ENCODE assay signal across 34 cellular contexts in the genomic region with DNA sequence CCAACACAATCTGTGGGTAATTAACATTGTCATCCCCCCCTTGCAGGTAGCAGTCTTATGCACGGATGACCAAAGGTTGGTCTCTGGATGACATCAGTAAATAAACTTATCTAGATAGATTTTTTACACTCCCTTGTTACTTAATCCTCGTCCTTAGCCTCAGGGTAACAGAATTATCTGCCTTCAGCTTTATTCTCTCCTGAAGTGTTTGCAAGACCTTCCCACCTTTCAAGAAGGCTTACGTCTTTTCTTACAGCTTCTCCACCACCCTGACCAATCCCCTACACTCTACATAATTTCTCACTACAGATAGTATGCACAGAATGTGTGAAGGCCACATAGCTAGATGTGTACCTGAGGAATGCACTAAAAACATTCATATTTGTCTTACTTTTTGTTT.
"Had no signal": no experiment of that assay in that cellular context is flagged by ENCODE, and none has a peak within 500 bp of the region (broad histone marks: within the 10 kb centered on the region; RNA-seq: fewer than 3 reads in every experiment).

No MANE protein-coding gene starts in this region.

- H3K27me3 ChIP-seq: colonic mucosa, esophagus muscularis mucosa, foreskin keratinocyte, gastroesophageal sphincter, heart left ventricle, neutrophil, pancreas, testis, tibial artery, vagina had no signal

- H3K27ac ChIP-seq: colonic mucosa, esophagus muscularis mucosa, foreskin keratinocyte, gastroesophageal sphincter, heart left ventricle, neutrophil, pancreas, testis, tibial artery, vagina had no signal

- H3K27ac Mint-ChIP-seq: dendritic cell treated with granulocyte-macrophage colony-stimulating factor and Interleukin-4, amounts not matched to agents 40 ng/mL and 50 ng/mL, for 4 days; immature natural killer cell; memory B cell; mesothelial cell of epicardium; naive B cell; natural killer cell treated with Interleukin-12 subunit alpha and Interleukin-12 subunit beta and Interleukin-15 and Interleukin-18, amount 100 ng/mL, for 72 hours; progenitor cell of endocrine pancreas had no signal

- H3K36me3 ChIP-seq: colonic mucosa, esophagus muscularis mucosa, gastroesophageal sphincter, heart left ventricle, neutrophil, pancreas, tibial artery, vagina had no signal

- DNase-seq: colonic mucosa; effector CD8-positive, alpha-beta T cell; foreskin keratinocyte; heart left ventricle; hippocampal formation; immature natural killer cell; islet precursor cell; kidney glomerular epithelial cell; left colon; left ventricle myocardium superior; mucosa of descending colon; naive B cell; pancreas; stimulated activated CD4-positive, alpha-beta T cell treated with anti-CD3 and anti-CD28 coated beads, Interleukin-12 subunit alpha, Interleukin-12 subunit beta, amount 100 ng/mL, for 4 hours; stimulated activated CD4-positive, alpha-beta T cell treated with anti-CD3 and anti-CD28 coated beads, Interleukin-1b, Interleukin-23, amount 100 ng/mL, for 48 hours; stimulated activated CD4-positive, alpha-beta T cell treated with anti-CD3 and anti-CD28 coated beads, Interleukin-4, amount 100 ng/mL, for 1 hour; stimulated activated CD8-positive, alpha-beta memory T cell treated with anti-CD3 and anti-CD28 coated beads, Interleukin-4, amount 100 ng/mL, for 48 hours; stimulated activated naive CD4-positive, alpha-beta T cell treated with Interleukin-2 at 50 U/mL for 16 hours; substantia nigra; testis; tibial artery had no signal

- H3K27me3 Mint-ChIP-seq: dendritic cell treated with granulocyte-macrophage colony-stimulating factor and Interleukin-4, amounts not matched to agents 40 ng/mL and 50 ng/mL, for 4 days; memory B cell; naive B cell; natural killer cell treated with Interleukin-12 subunit alpha and Interleukin-12 subunit beta and Interleukin-15 and Interleukin-18, amount 100 ng/mL, for 72 hours; progenitor cell of endocrine pancreas had no signal

- H3K4me1 Mint-ChIP-seq: immature natural killer cell, memory B cell, naive B cell, neural crest cell had no signal

- H3K9me3 ChIP-seq: colonic mucosa, neutrophil, pancreas, testis, vagina had no signal

- H3K36me3 Mint-ChIP-seq: memory B cell; natural killer cell treated with Interleukin-12 subunit alpha and Interleukin-12 subunit beta and Interleukin-15 and Interleukin-18, amount 100 ng/mL, for 72 hours had no signal

- H3K4me3 ChIP-seq: colonic mucosa, esophagus muscularis mucosa, gastroesophageal sphincter, heart left ventricle, lung, mucosa of descending colon, pancreas, smooth muscle cell, testis, tibial artery, vagina had no signal

- ATAC-seq: foreskin keratinocyte; gastroesophageal sphincter; heart left ventricle; left colon; left ventricle myocardium superior; mucosa of descending colon; natural killer cell treated with Interleukin-12 subunit alpha and Interleukin-12 subunit beta and Interleukin-15 and Interleukin-18, amount 100 ng/mL, for 72 hours; pancreas; sciatic nerve had no signal

- H3K4me1 ChIP-seq: colonic mucosa, esophagus muscularis mucosa, foreskin keratinocyte, gastroesophageal sphincter, heart left ventricle, pancreas, testis, tibial artery, vagina had no signal

- H3K4me3 Mint-ChIP-seq: dendritic cell treated with granulocyte-macrophage colony-stimulating factor and Interleukin-4, amounts not matched to agents 40 ng/mL and 50 ng/mL, for 4 days; immature natural killer cell; memory B cell; mesothelial cell of epicardium; naive B cell; natural killer cell treated with Interleukin-12 subunit alpha and Interleukin-12 subunit beta and Interleukin-15 and Interleukin-18, amount 100 ng/mL, for 72 hours; neural crest cell had no signal

- H3K4me2 ChIP-seq: smooth muscle cell had no signal
